Comparison of ENCODE assay signal across 22 cellular contexts in genomic region chr5:56207537-56207936, GRCh38. TPM values are rescaled to one million over a fixed set of nuclear protein-coding genes. Genes with fewer than 3 reads are reported as not detected.
A peak's percentile ranks its signal among the peaks of the same experiment; 100 is the strongest.
DNase-seq lines count a peak whose midpoint lies in the region; ATAC-seq, FAIRE-seq and TF ChIP-seq lines count a peak whose summit lies in the region.
"Had no signal": no experiment of that assay in that cellular context is flagged by ENCODE, and none has a peak within 500 bp of the region (broad histone marks: within the 10 kb centered on the region; RNA-seq: fewer than 3 reads in every experiment).

No MANE protein-coding gene starts in this region.

- dilution Hi-C loops in IMR-90 (cut with HindIII; ENCODE audit: low sequenced_read_pairs, unreplicated experiment), result no loop called here

- H2BK5ac ChIP-seq in IMR-90 (ENCODE audit: low read depth, low read length, poor library complexity, severe bottlenecking) (peak overlapping the region; percentile 98), H9 (ENCODE audit: insufficient read length, low read length) (no peak overlapping the region)

- no peaks in the 10 kb centered on the region for H3K9me3 ChIP-seq in A549
- H3K9me3 ChIP-seq in IMR-90 (ENCODE audit: control insufficient read depth, insufficient read depth, low read length), result no peaks in the 10 kb centered on the region
- H3K9me3 ChIP-seq in OCI-LY7 (ENCODE audit: low read length), result no peaks in the 10 kb centered on the region
- no peaks in the 10 kb centered on the region for H3K9me3 ChIP-seq in H9 (ENCODE audit: control insufficient read depth, low read depth, low read length)
- no peaks in the 10 kb centered on the region for H3K9me3 ChIP-seq in body of pancreas

- TF ChIP-seq RAD21 in A549 (conservative IDR thresholded peaks at IDR 0.05 in 1 of 2, IDR thresholded peaks at IDR 0.05 in 1 of 2) (no peak), IMR-90 (IDR thresholded peaks at IDR 0.05; ENCODE audit: low read length) (no peak)

- no peak for TF ChIP-seq POLR2A in A549 (IDR thresholded peaks at IDR 0.05; ENCODE audit: low read length)
- TF ChIP-seq POLR2A in IMR-90 (IDR thresholded peaks at IDR 0.05; ENCODE audit: low read depth, low read length), result no peak
- no peak for TF ChIP-seq POLR2A in body of pancreas (IDR thresholded peaks at IDR 0.05)

- no peak overlapping the region for H3K27ac Mint-ChIP-seq in H9
- H3K27ac Mint-ChIP-seq: CD8-positive, alpha-beta memory T cell had no signal

- 85% methylated on average over 2 of the region's 2 CpGs for WGBS in A549 (ENCODE audit: missing lambda C conversion rate)
- WGBS in IMR-90 (ENCODE audit: extremely low coverage in 2 of 2, insufficient read length in 1 of 2), 2 experiments, result no CpG with 5 or more reads among the region's 2 CpGs
- no CpG with 5 or more reads among the region's 2 CpGs for WGBS in H9 (ENCODE audit: extremely low coverage, insufficient read length, low lambda C conversion rate)
- WGBS in body of pancreas, 2 donors, result 57 to 60% methylated on average over 2 of the region's 2 CpGs

- H3K79me1 ChIP-seq in IMR-90 (ENCODE audit: low read depth in 1 of 2, low read length in 2 of 2) (0 out of 4 replicates have a peak, but pooled peaks cover 0 to 7% of the 10 kb centered on the region in 2 experiments), H9 (ENCODE audit: insufficient read depth, low read depth, low read length, poor library complexity, severe bottlenecking) (no peaks in the 10 kb centered on the region)

- H3K4me1 ChIP-seq in A549 (peaks cover 24% of the 10 kb centered on the region), IMR-90 (ENCODE audit: control insufficient read depth, insufficient read depth, low read length) (peaks cover 16% of the 10 kb centered on the region), OCI-LY7 (ENCODE audit: insufficient read depth, low read length, poor library complexity, severe bottlenecking) (no peaks in the 10 kb centered on the region), H9 (ENCODE audit: insufficient read depth, low read length) (no peaks in the 10 kb centered on the region), body of pancreas (no peaks in the 10 kb centered on the region)
- H3K4me1 ChIP-seq: BLaER1 had no signal

- no peak overlapping the region for H3K4me3 Mint-ChIP-seq in H9
- H3K4me3 Mint-ChIP-seq: CD8-positive, alpha-beta memory T cell had no signal

- H4K5ac ChIP-seq in IMR-90 (ENCODE audit: low read depth, low read length), result 0 out of 2 replicates have a peak overlapping the region, but pooled peaks have one; percentile 23
- H4K5ac ChIP-seq in H9 (ENCODE audit: insufficient read length, low read depth, low read length), result no peak overlapping the region

- peaks cover 18% of the 10 kb centered on the region for H3K9me1 ChIP-seq in IMR-90 (ENCODE audit: insufficient read depth, low read length)

- H4K91ac ChIP-seq in IMR-90 (ENCODE audit: insufficient read depth, low read depth, low read length), result peak overlapping the region; percentile 90
- H4K91ac ChIP-seq in H9 (ENCODE audit: insufficient read length, low read depth, low read length), result no peak overlapping the region

- ATAC-seq in A549, result no peak
- peak; percentile 75 for ATAC-seq in IMR-90 (ENCODE audit: low read depth)
- ATAC-seq in body of pancreas, result no peak

- peak overlapping the region; percentile 89; the same call in 1 of the 2 replicates for H3K23ac ChIP-seq in IMR-90 (ENCODE audit: low read depth, low read length)
- no peak overlapping the region for H3K23ac ChIP-seq in H9 (ENCODE audit: insufficient read length, low read depth, low read length)

- H3K4ac ChIP-seq in IMR-90 (ENCODE audit: low read depth, low read length) (peak overlapping the region; percentile 94; the same call in 1 of the 2 replicates), H9 (ENCODE audit: low read depth, low read length) (no peak overlapping the region)

- no peaks in the 10 kb centered on the region for H3K79me2 ChIP-seq in OCI-LY7 (ENCODE audit: insufficient read depth, low read depth, low read length)
- no peaks in the 10 kb centered on the region for H3K79me2 ChIP-seq in H9 (ENCODE audit: insufficient read depth, low read length)

- no peak overlapping the region for H3K4me3 ChIP-seq in A549
- H3K4me3 ChIP-seq in IMR-90 (ENCODE audit: insufficient read depth, low read depth, low read length), result no peak overlapping the region
- H3K4me3 ChIP-seq in brain microvascular endothelial cell (ENCODE audit: low read depth, low read length), result no peak overlapping the region
- no peak overlapping the region for H3K4me3 ChIP-seq in foreskin fibroblast (ENCODE audit: low read depth in 1 of 2, low read length in 2 of 2)
- no peak overlapping the region for H3K4me3 ChIP-seq in OCI-LY7 (ENCODE audit: low read depth, low read length, poor library complexity, severe bottlenecking)
- H3K4me3 ChIP-seq in body of pancreas, result no peak overlapping the region
- H3K4me3 ChIP-seq: BLaER1, PC-9 had no signal

- no peaks in the 10 kb centered on the region; a peak in 1 of 7 replicates for H3K36me3 Mint-ChIP-seq in H9 (ENCODE audit: insufficient read depth in 1 of 3, low read depth in 3 of 3)
- H3K36me3 Mint-ChIP-seq: CD8-positive, alpha-beta memory T cell had no signal

- H3K27ac ChIP-seq in A549, result peak overlapping the region; percentile 36 to 73; a peak in 5 of 6 replicates
- peak overlapping the region; percentile 58; the same call in 1 of the 2 replicates for H3K27ac ChIP-seq in IMR-90 (ENCODE audit: insufficient read depth, low read length)
- peak overlapping the region; percentile 7 for H3K27ac ChIP-seq in brain microvascular endothelial cell
- H3K27ac ChIP-seq in OCI-LY7 (ENCODE audit: low read depth, low read length, poor library complexity, severe bottlenecking), result no peak overlapping the region
- H3K27ac ChIP-seq in H9 (ENCODE audit: insufficient read length, low read depth, low read length), result no peak overlapping the region
- H3K27ac ChIP-seq in body of pancreas, result no peak overlapping the region
- H3K27ac ChIP-seq: 22Rv1, BLaER1, PC-9 had no signal

- no peak overlapping the region for H2AK9ac ChIP-seq in IMR-90 (replicated peaks; ENCODE audit: low read depth, low read length, poor library complexity)

- H4K8ac ChIP-seq in IMR-90 (ENCODE audit: low read depth in 2 of 2, low read length in 2 of 2) (peak overlapping the region; percentile 60 to 70; a peak in 3 of 4 replicates), H9 (replicated peaks; ENCODE audit: insufficient read length, low read depth, low read length) (no peak overlapping the region)

- H3K36me3 ChIP-seq in IMR-90 (ENCODE audit: control insufficient read depth, insufficient read depth, low read length), result no peaks in the 10 kb centered on the region
- H3K36me3 ChIP-seq in brain microvascular endothelial cell (replicated peaks), result no peaks in the 10 kb centered on the region
- no peaks in the 10 kb centered on the region for H3K36me3 ChIP-seq in OCI-LY7 (ENCODE audit: insufficient read depth, low read length)
- no peaks in the 10 kb centered on the region for H3K36me3 ChIP-seq in body of pancreas (replicated peaks in 1 of 2; ENCODE audit: insufficient read depth in 1 of 2, low read depth in 2 of 2)
- H3K36me3 ChIP-seq: BLaER1 had no signal

- H3K14ac ChIP-seq in IMR-90 (replicated peaks; ENCODE audit: low read depth, low read length) (peak overlapping the region; percentile 39; the same call in 1 of the 2 replicates), H9 (ENCODE audit: insufficient read depth, low read length) (no peak overlapping the region)

- POLR2A ChIA-PET in A549 (lab: Yijun Ruan, JAX) (no interaction called here), IMR-90 (lab: Charles Lee; ENCODE audit: unreplicated experiment) (no interaction called here), OCI-LY7 (lab: Charles Lee) (interaction anchor here (1.0 kb wide), 1 partner anchor 435 kb away, joined by 3 read pairs; no protein-coding TSS in a partner anchor)

- intact Hi-C loops in IMR-90 (cut with micrococcal nuclease) (loop anchor here (10.0 kb wide), 1 partner anchor 493 kb away; the partner anchor contains the start of gene SLC38A9), OCI-LY7 (cut with micrococcal nuclease; ENCODE audit: unreplicated experiment) (no loop called here), body of pancreas (cut with DNase I) (loop anchor here (10.0 kb wide), 1 partner anchor 273 kb away; no protein-coding TSS in a partner anchor)

- no TSS peak for BruUV-seq in IMR-90 (replicated peaks; lab: Mats Ljungman, UMichigan)
- BruUV-seq in OCI-LY7 (replicated peaks; lab: Mats Ljungman, UMichigan), result no TSS peak

- H3K9me2 ChIP-seq in OCI-LY7 (ENCODE audit: insufficient read depth, low read length), result no peaks in the 10 kb centered on the region

- H2BK15ac ChIP-seq in IMR-90 (ENCODE audit: low read depth, low read length) (peak overlapping the region; percentile 85; the same call in 1 of the 3 replicates), H9 (ENCODE audit: low read depth, low read length) (no peak overlapping the region)

- no peaks in the 10 kb centered on the region for H3K9me3 Mint-ChIP-seq in H9
- H3K9me3 Mint-ChIP-seq: CD8-positive, alpha-beta memory T cell had no signal

- H3K23me2 ChIP-seq in H9 (ENCODE audit: insufficient read length, low read depth, low read length, poor library complexity, severe bottlenecking), result no peaks in the 10 kb centered on the region

- no peak for TF ChIP-seq CTCF in A549 (IDR thresholded peaks at IDR 0.05)
- TF ChIP-seq CTCF in IMR-90 (conservative IDR thresholded peaks at IDR 0.05; ENCODE audit: low read depth, low read length), result no peak
- TF ChIP-seq CTCF in brain microvascular endothelial cell (IDR thresholded peaks at IDR 0.05; ENCODE audit: low read depth, low read length, missing control alignments), result no peak
- no peak for TF ChIP-seq CTCF in foreskin fibroblast (IDR thresholded peaks at IDR 0.05; ENCODE audit: low read depth, low read length)
- TF ChIP-seq CTCF in OCI-LY7 (conservative IDR thresholded peaks at IDR 0.05; ENCODE audit: low read length), result no peak
- no peak for TF ChIP-seq CTCF in H9 (conservative IDR thresholded peaks at IDR 0.05)
- no peak for TF ChIP-seq CTCF in body of pancreas (IDR thresholded peaks at IDR 0.05)

- no peaks in the 10 kb centered on the region for H3K4me1 Mint-ChIP-seq in H9

- H3T11ph ChIP-seq in H9 (ENCODE audit: low read length), result no peak overlapping the region

- DNase-seq in A549 (ENCODE audit: low read depth in 1 of 2, low spot score in 1 of 2), result no peak
- peak; percentile 87 for DNase-seq in IMR-90
- peak; percentile 61 for DNase-seq in brain microvascular endothelial cell
- DNase-seq in foreskin fibroblast, result peak; percentile 33 to 62
- no peak for DNase-seq in nucleus accumbens (lab: John Stamatoyannopoulos, UW)
- DNase-seq in OCI-LY7 (ENCODE audit: low spot score), result no peak
- no peak for DNase-seq in H9
- no peak for DNase-seq in body of pancreas
- DNase-seq: CD8-positive, alpha-beta memory T cell; DND-41; Kasumi-1; MV-4-11; NCI-H1436; NCI-H2029 treated with DMSO at 0.1 percent for 48 hours; NCI-H2171 treated with DMSO at 0.1 percent for 48 hours; NCI-H748 treated with DMSO at 0.1 percent for 48 hours; PC-9 had no signal

- H3K27me3 ChIP-seq in IMR-90 (ENCODE audit: control insufficient read depth, insufficient read depth, low read length) (no peaks in the 10 kb centered on the region), brain microvascular endothelial cell (replicated peaks) (no peaks in the 10 kb centered on the region), H9 (ENCODE audit: insufficient read depth, low read length) (no peaks in the 10 kb centered on the region), body of pancreas (no peaks in the 10 kb centered on the region)
- H3K27me3 ChIP-seq: BLaER1 had no signal

- no peak overlapping the region for H3K9ac ChIP-seq in IMR-90 (ENCODE audit: low read depth, low read length)
- no peak overlapping the region for H3K9ac ChIP-seq in H9 (ENCODE audit: extremely low read depth, insufficient read length, low read length)
- H3K9ac ChIP-seq: BLaER1 had no signal

- H2AK5ac ChIP-seq in IMR-90 (ENCODE audit: low read depth, low read length) (peak overlapping the region; percentile 53; the same call in 1 of the 2 replicates), H9 (ENCODE audit: insufficient read length, low read length) (no peak overlapping the region)

- no peak for FAIRE-seq in A549 (lab: Jason Lieb, UNC)
- FAIRE-seq: GM12892 had no signal

- no peak overlapping the region for H2AFZ ChIP-seq in IMR-90 (replicated peaks; ENCODE audit: low read length, poor library complexity)
- H2AFZ ChIP-seq in OCI-LY7 (ENCODE audit: low read length), result no peak overlapping the region
- H2AFZ ChIP-seq in H9 (ENCODE audit: low read length), result no peak overlapping the region
- H2AFZ ChIP-seq: PC-9 had no signal

- no peaks in the 10 kb centered on the region for H3K27me3 Mint-ChIP-seq in H9 (ENCODE audit: low read depth)

- H3K4me2 ChIP-seq in A549, result no peak overlapping the region
- H3K4me2 ChIP-seq in IMR-90 (ENCODE audit: low read depth, low read length), result 0 out of 2 replicates have a peak overlapping the region, but pooled peaks have one; percentile 2
- H3K4me2 ChIP-seq in OCI-LY7 (ENCODE audit: low read length), result no peak overlapping the region
- no peak overlapping the region for H3K4me2 ChIP-seq in H9 (ENCODE audit: insufficient read depth, insufficient read length, low read length)
- H3K4me2 ChIP-seq: BLaER1, PC-9 had no signal

- H2BK120ac ChIP-seq in IMR-90 (ENCODE audit: low read depth, low read length) (peak overlapping the region; percentile 93), H9 (ENCODE audit: low read depth, low read length, poor library complexity, severe bottlenecking) (no peak overlapping the region)

- H4K20me1 ChIP-seq in IMR-90 (ENCODE audit: insufficient read depth, low read length) (no peaks in the 10 kb centered on the region), OCI-LY7 (ENCODE audit: insufficient read depth, low read length) (no peaks in the 10 kb centered on the region), H9 (ENCODE audit: control insufficient read depth, insufficient read depth, insufficient read length) (no peaks in the 10 kb centered on the region)
- H4K20me1 ChIP-seq: BLaER1 had no signal

- no peak overlapping the region for H2BK12ac ChIP-seq in H9 (ENCODE audit: insufficient read length, low read depth, low read length)

- H2BK20ac ChIP-seq in IMR-90 (ENCODE audit: low read depth, low read length), result peak overlapping the region; percentile 94
- H2BK20ac ChIP-seq in H9 (ENCODE audit: low read depth, low read length, poor library complexity, severe bottlenecking), result no peak overlapping the region

- CTCF ChIA-PET in A549 (lab: Yijun Ruan, JAX), result interaction anchor here (0.8 kb wide), 1 partner anchor 272 kb away, joined by 5 read pairs; no protein-coding TSS in a partner anchor
- CTCF ChIA-PET in IMR-90 (lab: Yijun Ruan, JAX), result interaction anchor here (0.6 kb wide), 1 partner anchor 270 kb away, joined by 3 read pairs; no protein-coding TSS in a partner anchor
- CTCF ChIA-PET in OCI-LY7 (lab: Charles Lee; ENCODE audit: unreplicated experiment), result no interaction called here

- H3K18ac ChIP-seq in IMR-90 (ENCODE audit: low read depth, low read length), result peak overlapping the region; percentile 59
- no peak overlapping the region for H3K18ac ChIP-seq in H9 (ENCODE audit: insufficient read length, low read depth, low read length)

- TF ChIP-seq EP300 in A549 (IDR thresholded peaks at IDR 0.05), result no peak

- H3K56ac ChIP-seq in IMR-90 (ENCODE audit: extremely low read depth, insufficient read depth, low read length) (peak overlapping the region; percentile 40; the same call in 1 of the 2 replicates), H9 (ENCODE audit: insufficient read length, low read depth, low read length) (no peak overlapping the region)

- in situ Hi-C loops in IMR-90 (cut with MboI; ENCODE audit: low sequenced_read_pairs), result no loop called here
- in situ Hi-C loops in brain microvascular endothelial cell (cut with HindIII; ENCODE audit: low pct_ligation_motif_present, low sequenced_read_pairs), result no loop called here

RNA-seq across cellular contexts. Expression of gene ANKRD55, which starts 25.6 kb away (rescaled TPM):
- polyA plus RNA-seq in A549 (2011; rRNA removed) (0.26 and 0.30 TPM in 2 replicates), A549 (2017; fragmentation: RNase III; extraction: RNeasy Plus Mini Kit Qiagen cat#74134 plus additional on column Dnase treatment) (0.05 to 0.12 TPM (median 0.10 TPM) in 3 replicates), IMR-90 (2012; rRNA removed) (not detected in 2 replicates)
- polyA plus RNA-seq in A549 (2012; cell fraction: cytosol; rRNA removed), result 0.05 TPM in 2 replicates
- polyA plus RNA-seq in A549 (2012; cell fraction: nucleus; rRNA removed), result 0.07 TPM in 1 of 2 replicates, not detected in the other
- 0.49 TPM in 1 of 2 replicates, not detected in the other for polyA minus RNA-seq in A549 (2011; rRNA and poly(A)+ RNA removed)
- total RNA-seq in IMR-90 (2012; rRNA removed) (0.28 TPM in 1 of 2 replicates, not detected in the other), OCI-LY7 (2022) (not detected in 2 replicates), H9 (2021) (not detected in 2 replicates), body of pancreas (not detected)
- polyA plus RNA-seq in IMR-90 (2012; cell fraction: cytosol; rRNA removed), result 0.13 TPM in 1 of 2 replicates, not detected in the other
- polyA plus RNA-seq in IMR-90 (2012; cell fraction: nucleus; rRNA removed; ENCODE audit: low replicate concordance), result not detected in 2 replicates
- total RNA-seq in OCI-LY7 (2014; rRNA removed; shearing (Covaris generic)), result not detected in 2 replicates
- total RNA-seq: CD8-positive, alpha-beta memory T cell; HT-29; NCI-H460; PC-9 had no signal
- polyA plus RNA-seq: CD8-positive, alpha-beta memory T cell had no signal

Comparison
In these comparisons a context has a peak if more than half of its experiments do, and no peak if none do; other contexts are left out.
1. DNase-seq: peak in IMR-90 (single experiment), brain microvascular endothelial cell (single experiment) and foreskin fibroblast (2 of 2); none in A549 (0 of 2), nucleus accumbens (0 of 56), OCI-LY7 (single experiment), H9 (single experiment) and body of pancreas (0 of 4).
2. H3K27ac ChIP-seq: peak in A549 (2 of 2), IMR-90 (single experiment) and brain microvascular endothelial cell (single experiment); none in OCI-LY7 (single experiment), H9 (single experiment) and body of pancreas (0 of 4).